ENCODE assay signal across 12 cellular contexts in genomic region chr21:46287541-46287940, GRCh38. TPM values are rescaled to one million over a fixed set of nuclear protein-coding genes. Genes with fewer than 3 reads are reported as not detected.
DNase-seq lines count a peak whose midpoint lies in the region; ATAC-seq and TF ChIP-seq lines count a peak whose summit lies in the region.
"Had no signal": no experiment of that assay in that cellular context is flagged by ENCODE, and none has a peak within 500 bp of the region (broad histone marks: within the 10 kb centered on the region; RNA-seq: fewer than 3 reads in every experiment).

No MANE protein-coding gene starts in this region.

- H3K9me3 Mint-ChIP-seq in Caco-2 (ENCODE audit: unreplicated experiment) (no peaks in the 10 kb centered on the region), neural progenitor cell (peaks cover 12% of the 10 kb centered on the region)
- H3K9me3 Mint-ChIP-seq in effector memory CD8-positive, alpha-beta T cell = no peaks in the 10 kb centered on the region

- H3K4me3 ChIP-seq in Caco-2 (ENCODE audit: low read depth, low read length) = 0 out of 2 replicates have a peak overlapping the region, but pooled peaks have one; percentile 68
- H3K4me3 ChIP-seq in MM.1S (ENCODE audit: low read length) = no peak overlapping the region
- H3K4me3 ChIP-seq in neural progenitor cell = peak overlapping the region; percentile 93

- H3K9ac ChIP-seq in MM.1S (ENCODE audit: low read length) (no peak overlapping the region), neural progenitor cell (no peak overlapping the region)

- CTCF ChIA-PET in Caco-2 (lab: Charles Lee) = no interaction called here

- no peak for TF ChIP-seq CTCF in Caco-2 (IDR thresholded peaks at IDR 0.05; ENCODE audit: insufficient read depth in 1 of 2, low read depth in 1 of 2, low read length in 1 of 2, severe bottlenecking in 1 of 2, unreplicated experiment in 1 of 2)
- TF ChIP-seq CTCF in MM.1S (IDR thresholded peaks at IDR 0.05; ENCODE audit: low read length) = no peak
- no peak for TF ChIP-seq CTCF in neural progenitor cell (IDR thresholded peaks at IDR 0.05)
- TF ChIP-seq CTCF in foreskin keratinocyte (conservative IDR thresholded peaks at IDR 0.05) = no peak

- H3K27me3 Mint-ChIP-seq in Caco-2 (ENCODE audit: insufficient read depth, unreplicated experiment) (no peaks in the 10 kb centered on the region), neural progenitor cell (ENCODE audit: insufficient read depth, low read depth) (peaks cover 3% of the 10 kb centered on the region)
- no peaks in the 10 kb centered on the region for H3K27me3 Mint-ChIP-seq in effector memory CD8-positive, alpha-beta T cell

- intact Hi-C loops in Caco-2 (cut with micrococcal nuclease; ENCODE audit: unreplicated experiment) = loop anchor here (2.0 kb wide), 1 partner anchor 37 kb away; the partner anchor contains the start of gene PCNT

- H3K79me2 ChIP-seq in MM.1S (ENCODE audit: low read length) = peaks cover 42% of the 10 kb centered on the region
- H3K79me2 ChIP-seq in neural progenitor cell (ENCODE audit: low read depth) = peaks cover 66% of the 10 kb centered on the region

- DNase-seq in Caco-2 (no peak), MM.1S (no peak), neural progenitor cell (ENCODE audit: low spot score) (no peak), foreskin keratinocyte (no peak), activated gamma-delta T cell (lab: John Stamatoyannopoulos, UW) (no peak), nucleus accumbens (lab: John Stamatoyannopoulos, UW) (no peak)
- DNase-seq in effector memory CD8-positive, alpha-beta T cell = no peak
- DNase-seq: central memory CD4-positive, alpha-beta T cell; DMS53; H7; NCI-H774 had no signal

- peak overlapping the region; percentile 58; the same call in 1 of the 2 replicates for H3K4me2 ChIP-seq in MM.1S (ENCODE audit: low read depth, low read length)
- H3K4me2 ChIP-seq in neural progenitor cell = peak overlapping the region; percentile 95

- no peaks in the 10 kb centered on the region for H3K27me3 ChIP-seq in Caco-2 (replicated peaks; ENCODE audit: control insufficient read depth, insufficient read depth, low read length)
- H3K27me3 ChIP-seq in MM.1S (replicated peaks; ENCODE audit: insufficient read depth, low read length) = no peaks in the 10 kb centered on the region
- no peaks in the 10 kb centered on the region for H3K27me3 ChIP-seq in neural progenitor cell
- H3K27me3 ChIP-seq in foreskin keratinocyte = no peaks in the 10 kb centered on the region

- no peak overlapping the region for H3K27ac ChIP-seq in MM.1S (ENCODE audit: low read length)
- no peak overlapping the region for H3K27ac ChIP-seq in neural progenitor cell
- no peak overlapping the region for H3K27ac ChIP-seq in foreskin keratinocyte

- no peak overlapping the region for H2AFZ ChIP-seq in MM.1S (ENCODE audit: low read length)
- no peak overlapping the region for H2AFZ ChIP-seq in neural progenitor cell (replicated peaks)

- H4K20me1 ChIP-seq in MM.1S (ENCODE audit: insufficient read depth, low read length) = no peaks in the 10 kb centered on the region
- peaks cover 26% of the 10 kb centered on the region for H4K20me1 ChIP-seq in neural progenitor cell (ENCODE audit: low read depth)

- peaks cover 47% of the 10 kb centered on the region for H3K36me3 Mint-ChIP-seq in Caco-2 (ENCODE audit: insufficient read depth, unreplicated experiment)
- peaks cover 33% of the 10 kb centered on the region for H3K36me3 Mint-ChIP-seq in effector memory CD8-positive, alpha-beta T cell (ENCODE audit: insufficient read depth)
- H3K36me3 Mint-ChIP-seq in neural progenitor cell = peaks cover 31% of the 10 kb centered on the region

- no peak overlapping the region for H3K27ac Mint-ChIP-seq in Caco-2 (ENCODE audit: unreplicated experiment)
- H3K27ac Mint-ChIP-seq in effector memory CD8-positive, alpha-beta T cell = peak overlapping the region; percentile 96
- no peak overlapping the region for H3K27ac Mint-ChIP-seq in neural progenitor cell

- H3K36me3 ChIP-seq in Caco-2 (ENCODE audit: control insufficient read depth, insufficient read depth, low read length) (no peaks in the 10 kb centered on the region), MM.1S (replicated peaks; ENCODE audit: insufficient read depth, low read length) (peaks cover 10% of the 10 kb centered on the region; the same call in 1 of the 2 replicates), neural progenitor cell (no peaks in the 10 kb centered on the region)

- H3K9me3 ChIP-seq in Caco-2 (no peaks in the 10 kb centered on the region), MM.1S (replicated peaks; ENCODE audit: insufficient read depth, low read length) (no peaks in the 10 kb centered on the region), neural progenitor cell (ENCODE audit: low read depth) (no peaks in the 10 kb centered on the region)

- ATAC-seq in effector memory CD8-positive, alpha-beta T cell (replicated peaks) = no peak
- ATAC-seq in foreskin keratinocyte (no peak), GM18873 (IDR thresholded peaks at IDR 0.05; ENCODE audit: low FRiP score, unreplicated experiment) (no peak)

- peaks cover 12% of the 10 kb centered on the region for H3K4me1 ChIP-seq in Caco-2
- peaks cover 22% of the 10 kb centered on the region for H3K4me1 ChIP-seq in MM.1S (ENCODE audit: low read length)
- H3K4me1 ChIP-seq in neural progenitor cell = peaks cover 22% of the 10 kb centered on the region
- peaks cover 7% of the 10 kb centered on the region for H3K4me1 ChIP-seq in foreskin keratinocyte

- peaks cover 7% of the 10 kb centered on the region for H3K4me1 Mint-ChIP-seq in Caco-2 (ENCODE audit: low read depth, unreplicated experiment)
- H3K4me1 Mint-ChIP-seq in effector memory CD8-positive, alpha-beta T cell (ENCODE audit: low read depth in 2 of 2) = peaks cover 27 to 39% of the 10 kb centered on the region in 2 donors
- peaks cover 36% of the 10 kb centered on the region for H3K4me1 Mint-ChIP-seq in neural progenitor cell

- H3K4me3 Mint-ChIP-seq in Caco-2 (ENCODE audit: unreplicated experiment) = peak overlapping the region; percentile 88
- peak overlapping the region; percentile 89 to 99 for H3K4me3 Mint-ChIP-seq in effector memory CD8-positive, alpha-beta T cell
- H3K4me3 Mint-ChIP-seq in neural progenitor cell = peak overlapping the region; percentile 94

- POLR2A ChIA-PET in Caco-2 (lab: Charles Lee) = no interaction called here

- no peaks in the 10 kb centered on the region for H3K9me2 ChIP-seq in MM.1S (replicated peaks; ENCODE audit: insufficient read depth, low read length)

- no TSS peak for BruUV-seq in Caco-2 (replicated peaks; lab: Mats Ljungman, UMichigan)

- H3F3A ChIP-seq in MM.1S (ENCODE audit: insufficient read depth, low read length) = peaks cover 16% of the 10 kb centered on the region
- peaks cover 30% of the 10 kb centered on the region for H3F3A ChIP-seq in neural progenitor cell (ENCODE audit: low read depth)

RNA-seq across cellular contexts. Expression of gene YBEY, which starts 1.4 kb away (rescaled TPM):
- total RNA-seq in Caco-2 (2022) (10.6 and 11.5 TPM in 2 replicates), neural progenitor cell (ENCODE audit: low replicate concordance) (42.2 and 47.3 TPM in 2 replicates), foreskin keratinocyte (12.5 and 14.6 TPM in 2 replicates)
- 14.3 and 21.2 TPM in 2 replicates for polyA plus RNA-seq in foreskin keratinocyte

RNA-seq across cellular contexts. Expression of gene MCM3AP, which starts 2.1 kb away (rescaled TPM):
- total RNA-seq in Caco-2 (2022) (88.1 and 102 TPM in 2 replicates), neural progenitor cell (ENCODE audit: low replicate concordance) (72.4 and 101 TPM in 2 replicates), foreskin keratinocyte (67.8 and 69.6 TPM in 2 replicates)
- 27.7 and 28.2 TPM in 2 replicates for polyA plus RNA-seq in foreskin keratinocyte

RNA-seq across cellular contexts. Expression of gene C21orf58, which starts 36.1 kb away (rescaled TPM):
- total RNA-seq in Caco-2 (2022) = 17.7 and 18.6 TPM in 2 replicates
- total RNA-seq in neural progenitor cell (ENCODE audit: low replicate concordance) = 26.2 and 49.2 TPM in 2 replicates
- total RNA-seq in foreskin keratinocyte = 7.0 and 7.1 TPM in 2 replicates
- polyA plus RNA-seq in foreskin keratinocyte = 3.3 and 3.8 TPM in 2 replicates

RNA-seq across cellular contexts. Expression of gene PCNT, which starts 36.4 kb away (rescaled TPM):
- total RNA-seq in Caco-2 (2022) (38.4 and 44.2 TPM in 2 replicates), neural progenitor cell (ENCODE audit: low replicate concordance) (32.3 and 42.0 TPM in 2 replicates), foreskin keratinocyte (21.9 and 25.8 TPM in 2 replicates)
- polyA plus RNA-seq in foreskin keratinocyte = 7.5 and 10.0 TPM in 2 replicates

RNA-seq across cellular contexts. Expression of gene LSS, which starts 59.0 kb away (rescaled TPM):
- total RNA-seq in Caco-2 (2022) (121 and 127 TPM in 2 replicates), neural progenitor cell (ENCODE audit: low replicate concordance) (26.7 and 90.5 TPM in 2 replicates), foreskin keratinocyte (152 and 172 TPM in 2 replicates)
- polyA plus RNA-seq in foreskin keratinocyte = 118 and 129 TPM in 2 replicates

Comparison
In these comparisons a context has a peak if more than half of its experiments do, and no peak if none do; other contexts are left out.
1. H3K27ac Mint-ChIP-seq: peak in effector memory CD8-positive, alpha-beta T cell (2 of 2); none in Caco-2 (single experiment) and neural progenitor cell (single experiment).
2. Peak in every context shown above with its lines, with median percentiles within 50 percentile points of each other: H3K4me3 Mint-ChIP-seq.